1 cellular context compared by ENCODE assay signal in genomic region chr17:30104575-30105339, GRCh38.
TF ChIP-seq lines count a peak whose summit lies in the region.

No MANE protein-coding gene starts in this region.

TF ChIP-seq in K562, 482 proteins besides CTCF, POLR2A, EP300 and RAD21 (continued from another document and continues in another):
- peak; percentile 50 for TF ChIP-seq TEAD4 (IDR thresholded peaks at IDR 0.05; ENCODE audit: low read length)
- no peak for TF ChIP-seq TEAD4 (CRISPR knock-in tag; IDR thresholded peaks at IDR 0.05; ENCODE audit: borderline replicate concordance)
- no peak for TF ChIP-seq ZNF696 (CRISPR knock-in tag; conservative IDR thresholded peaks at IDR 0.05)
- TF ChIP-seq ZNF395 (CRISPR knock-in tag; IDR thresholded peaks at IDR 0.05) = no peak
- no peak for TF ChIP-seq ZNF592 (IDR thresholded peaks at IDR 0.05)
- no peak for TF ChIP-seq ELF4 (CRISPR knock-in tag; IDR thresholded peaks at IDR 0.05)
- no peak for TF ChIP-seq KAT7 (CRISPR knock-in tag; IDR thresholded peaks at IDR 0.05; ENCODE audit: borderline replicate concordance)
- no peak for TF ChIP-seq SAP30 (IDR thresholded peaks at IDR 0.05; ENCODE audit: borderline replicate concordance, insufficient read depth, low read depth, low read length, poor library complexity, severe bottlenecking)
- TF ChIP-seq ZNF282 (CRISPR knock-in tag; IDR thresholded peaks at IDR 0.05) = no peak
- no peak for TF ChIP-seq POU5F1 (IDR thresholded peaks at IDR 0.05; ENCODE audit: borderline replicate concordance, low read depth, low read length, partially characterized antibody)
- no peak for TF ChIP-seq ZNF12 (CRISPR knock-in tag; IDR thresholded peaks at IDR 0.05)
- no peak for TF ChIP-seq ZNF407 (IDR thresholded peaks at IDR 0.05; ENCODE audit: low read depth)
- no peak for TF ChIP-seq PRPF4 (IDR thresholded peaks at IDR 0.05; ENCODE audit: insufficient read depth, low read depth, low read length, poor library complexity, severe bottlenecking)
- no peak for TF ChIP-seq CCNT2 (IDR thresholded peaks at IDR 0.05; ENCODE audit: borderline replicate concordance, extremely low read depth, insufficient read length, low read depth, low read length)
- TF ChIP-seq VEZF1 (CRISPR knock-in tag; IDR thresholded peaks at IDR 0.05) = peak; percentile 38
- no peak for TF ChIP-seq SNIP1 (IDR thresholded peaks at IDR 0.05; ENCODE audit: low read depth)
- TF ChIP-seq PYGO2 (tag; IDR thresholded peaks at IDR 0.05) = no peak
- TF ChIP-seq NFE2 (IDR thresholded peaks at IDR 0.05; ENCODE audit: low read depth) = no peak
- TF ChIP-seq HNRNPLL (IDR thresholded peaks at IDR 0.05; ENCODE audit: low read depth, low read length, poor library complexity, severe bottlenecking) = no peak
- no peak for TF ChIP-seq POLR2AphosphoS5 (IDR thresholded peaks at IDR 0.05; ENCODE audit: control insufficient read depth, insufficient read depth, low read depth, low read length)
- TF ChIP-seq RBM14 (IDR thresholded peaks at IDR 0.05; ENCODE audit: borderline replicate concordance, insufficient read depth, low read depth, low read length) = no peak
- TF ChIP-seq, protein P1, sequence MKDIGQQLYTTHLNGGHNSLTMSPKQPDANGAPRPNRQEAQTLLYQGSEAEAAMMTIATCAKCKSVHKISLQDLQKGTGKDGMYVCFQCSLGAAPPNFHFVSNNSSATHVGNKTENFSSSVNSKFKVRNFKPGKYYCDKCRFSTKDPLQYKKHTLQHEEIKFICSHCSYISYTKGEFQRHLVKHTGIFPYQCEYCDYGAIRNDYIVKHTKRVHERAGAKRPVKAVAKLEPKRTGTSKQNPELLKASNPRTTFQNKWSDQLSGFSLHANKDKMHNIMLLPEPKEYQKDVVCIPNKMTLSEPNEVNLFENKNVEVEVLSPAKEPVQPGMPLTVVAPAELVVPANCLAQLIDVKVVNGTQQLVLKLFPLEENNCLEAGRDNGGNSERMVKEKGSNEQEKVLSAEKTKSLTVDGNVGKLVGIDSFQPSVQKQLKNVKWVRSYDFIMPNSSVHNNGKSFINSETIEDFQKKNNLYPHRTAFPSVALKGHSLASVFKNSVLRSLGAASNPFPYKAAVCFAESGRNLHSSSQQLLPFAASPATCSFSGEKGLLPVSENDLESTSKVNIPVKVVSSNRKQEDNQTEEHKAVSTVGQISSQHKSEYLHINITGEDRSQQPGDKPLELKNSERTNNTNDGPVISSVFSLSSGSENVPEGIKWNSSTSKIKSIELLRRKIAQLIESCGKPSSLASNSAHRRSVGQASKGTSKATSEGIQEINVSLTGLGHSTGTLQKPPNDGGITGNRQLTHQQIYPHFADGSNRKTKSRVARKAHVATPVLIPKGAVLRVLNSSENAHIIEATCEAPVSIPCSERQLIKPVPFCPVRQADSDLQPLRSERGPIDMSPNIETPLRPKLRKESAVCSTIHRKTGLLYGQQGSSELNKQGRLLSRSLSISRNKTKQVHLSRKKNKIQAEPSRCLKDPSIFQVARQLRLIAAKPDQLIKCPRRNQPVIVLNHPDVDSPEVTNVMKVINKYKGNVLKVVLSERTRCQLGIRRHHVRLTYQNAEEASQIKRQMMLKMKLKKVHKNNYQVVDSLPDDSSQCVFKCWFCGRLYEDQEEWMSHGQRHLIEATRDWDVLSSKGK (CRISPR knock-in tag; IDR thresholded peaks at IDR 0.05) = no peak
- no peak for TF ChIP-seq HNRNPH1 (optimal IDR thresholded peaks at IDR 0.05; ENCODE audit: low read depth, low read length)
- no peak for TF ChIP-seq RFX7 (CRISPR knock-in tag; IDR thresholded peaks at IDR 0.05)
- no peak for TF ChIP-seq HIVEP1 (CRISPR knock-in tag; IDR thresholded peaks at IDR 0.05)
- peak; percentile 69; the same call in 1 of the 2 replicates for TF ChIP-seq ETV5 (CRISPR knock-in tag; IDR thresholded peaks at IDR 0.05; ENCODE audit: low read depth)
- TF ChIP-seq, protein P2, sequence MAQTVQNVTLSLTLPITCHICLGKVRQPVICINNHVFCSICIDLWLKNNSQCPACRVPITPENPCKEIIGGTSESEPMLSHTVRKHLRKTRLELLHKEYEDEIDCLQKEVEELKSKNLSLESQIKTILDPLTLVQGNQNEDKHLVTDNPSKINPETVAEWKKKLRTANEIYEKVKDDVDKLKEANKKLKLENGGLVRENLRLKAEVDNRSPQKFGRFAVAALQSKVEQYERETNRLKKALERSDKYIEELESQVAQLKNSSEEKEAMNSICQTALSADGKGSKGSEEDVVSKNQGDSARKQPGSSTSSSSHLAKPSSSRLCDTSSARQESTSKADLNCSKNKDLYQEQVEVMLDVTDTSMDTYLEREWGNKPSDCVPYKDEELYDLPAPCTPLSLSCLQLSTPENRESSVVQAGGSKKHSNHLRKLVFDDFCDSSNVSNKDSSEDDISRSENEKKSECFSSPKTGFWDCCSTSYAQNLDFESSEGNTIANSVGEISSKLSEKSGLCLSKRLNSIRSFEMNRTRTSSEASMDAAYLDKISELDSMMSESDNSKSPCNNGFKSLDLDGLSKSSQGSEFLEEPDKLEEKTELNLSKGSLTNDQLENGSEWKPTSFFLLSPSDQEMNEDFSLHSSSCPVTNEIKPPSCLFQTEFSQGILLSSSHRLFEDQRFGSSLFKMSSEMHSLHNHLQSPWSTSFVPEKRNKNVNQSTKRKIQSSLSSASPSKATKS (CRISPR knock-in tag; IDR thresholded peaks at IDR 0.05) = no peak
- TF ChIP-seq ZNF444 (CRISPR knock-in tag; IDR thresholded peaks at IDR 0.05) = no peak
- TF ChIP-seq FOSL1 (tag; conservative IDR thresholded peaks at IDR 0.05) = peak; percentile 18; the same call in 1 of the 2 replicates
- TF ChIP-seq TOE1 (IDR thresholded peaks at IDR 0.05; ENCODE audit: borderline replicate concordance) = peak; percentile 75; the same call in 1 of the 2 replicates
- TF ChIP-seq TOE1 (CRISPR knock-in tag; IDR thresholded peaks at IDR 0.05; ENCODE audit: borderline replicate concordance, low read depth) = no peak
- TF ChIP-seq PHF20 (IDR thresholded peaks at IDR 0.05; ENCODE audit: partially characterized antibody) = no peak
- TF ChIP-seq, protein P3, sequence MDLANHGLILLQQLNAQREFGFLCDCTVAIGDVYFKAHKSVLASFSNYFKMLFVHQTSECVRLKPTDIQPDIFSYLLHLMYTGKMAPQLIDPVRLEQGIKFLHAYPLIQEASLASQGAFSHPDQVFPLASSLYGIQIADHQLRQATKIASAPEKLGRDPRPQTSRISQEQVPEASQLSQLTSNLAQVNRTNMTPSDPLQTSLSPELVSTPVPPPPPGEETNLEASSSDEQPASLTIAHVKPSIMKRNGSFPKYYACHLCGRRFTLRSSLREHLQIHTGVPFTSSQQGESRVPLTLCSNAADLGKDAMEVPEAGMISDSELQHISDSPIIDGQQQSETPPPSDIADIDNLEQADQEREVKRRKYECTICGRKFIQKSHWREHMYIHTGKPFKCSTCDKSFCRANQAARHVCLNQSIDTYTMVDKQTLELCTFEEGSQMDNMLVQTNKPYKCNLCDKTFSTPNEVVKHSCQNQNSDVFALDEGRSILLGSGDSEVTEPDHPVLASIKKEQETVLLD (IDR thresholded peaks at IDR 0.05) = peak; percentile 35; the same call in 1 of the 2 replicates
- no peak for TF ChIP-seq ZKSCAN8 (CRISPR knock-in tag; IDR thresholded peaks at IDR 0.05)
